15 cellular contexts compared by ENCODE assay signal in the genomic region with DNA sequence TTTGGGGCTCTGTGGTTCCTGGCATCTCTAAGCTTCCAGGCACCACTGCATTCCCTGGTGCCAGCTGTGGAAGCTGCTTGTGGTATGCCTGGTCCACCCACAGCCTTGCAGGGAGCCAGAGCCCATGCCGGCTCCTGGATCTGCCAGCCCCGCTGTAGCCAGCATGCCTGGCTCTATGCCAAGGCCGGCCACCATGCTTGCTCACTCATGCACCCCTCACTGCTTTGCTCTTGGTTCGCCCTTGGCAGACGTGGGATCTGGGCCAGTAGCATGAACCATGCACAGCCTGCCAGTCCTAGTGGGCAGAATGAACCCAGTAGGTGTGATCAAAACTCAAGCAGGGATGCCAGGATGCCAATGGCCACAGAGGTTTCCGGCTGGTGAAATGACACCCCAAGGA.
"Had no signal": no experiment of that assay in that cellular context is flagged by ENCODE, and none has a peak within 500 bp of the region (broad histone marks: within the 10 kb centered on the region; RNA-seq: fewer than 3 reads in every experiment).

No MANE protein-coding gene starts in this region.

- H3K4me3 ChIP-seq: dorsolateral prefrontal cortex had no signal

- DNase-seq: activated naive CD4-positive, alpha-beta T cell treated with anti-CD3 and anti-CD28 coated beads for 36 hours; endodermal cell; immature natural killer cell; mesenchymal stem cell; natural killer cell; small intestine; stimulated activated naive CD8-positive, alpha-beta T cell treated with anti-CD3 and anti-CD28 coated beads, Interleukin-15, amount 100 ng/mL, for 72 hours; T-helper 1 cell; T1000 had no signal

- ATAC-seq: activated CD4-positive, CD25-positive, alpha-beta regulatory T cell treated with anti-CD3 and anti-CD28 coated beads, Interleukin-2, amount 50 U/mL, for 24 hours; activated T-helper 17 cell treated with anti-CD3 and anti-CD28 coated beads, Interleukin-2, amount 50 U/mL, for 72 hours; natural killer cell; stimulated activated naive CD8-positive, alpha-beta T cell treated with anti-CD3 and anti-CD28 coated beads, Interleukin-15, amount 100 ng/mL, for 72 hours had no signal

- FAIRE-seq: astrocyte, bronchial epithelial cell, frontal cortex, small intestine had no signal

- H3K27ac ChIP-seq: dorsolateral prefrontal cortex had no signal

- H3K27me3 ChIP-seq: dorsolateral prefrontal cortex had no signal
